21 cellular contexts compared by ENCODE assay signal in the genomic region with DNA sequence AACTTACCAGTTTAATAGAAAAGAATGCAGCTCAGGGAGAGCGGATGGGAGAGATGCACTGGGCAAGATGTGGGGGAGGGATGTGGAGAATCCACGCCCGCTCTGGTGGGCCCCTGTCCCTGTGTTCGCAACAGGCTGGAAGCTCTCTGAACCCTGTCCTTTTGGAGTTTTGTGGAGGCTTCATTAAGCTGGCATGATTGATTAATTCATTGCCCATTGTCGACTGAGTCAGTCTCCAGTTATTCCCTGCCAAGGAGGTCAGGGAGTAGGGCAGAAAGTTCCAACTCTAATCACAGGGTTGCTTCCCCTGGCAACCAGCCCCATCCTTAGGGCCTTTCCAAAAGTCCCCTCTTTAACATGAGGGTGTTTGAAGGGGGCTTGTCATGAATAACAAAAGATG.
"Had no signal": no experiment of that assay in that cellular context is flagged by ENCODE, and none has a peak within 500 bp of the region (broad histone marks: within the 10 kb centered on the region; RNA-seq: fewer than 3 reads in every experiment).

No MANE protein-coding gene starts in this region.

- H3K4me3 ChIP-seq: adrenal gland, left ventricle myocardium inferior, mucosa of descending colon, pancreas had no signal

- H3K4me1 ChIP-seq: adrenal gland, foreskin keratinocyte had no signal

- H3K36me3 ChIP-seq: adrenal gland, left ventricle myocardium inferior, neutrophil, pancreas had no signal

- H3K9me3 ChIP-seq: adrenal gland, neutrophil, pancreas had no signal

- H3K4me1 Mint-ChIP-seq: naive thymus-derived CD4-positive, alpha-beta T cell; stimulated activated effector memory CD8-positive, alpha-beta T cell treated with anti-CD3 and anti-CD28 coated beads, Interleukin-12 subunit alpha, Interleukin-12 subunit beta, amount 100 ng/mL, for 72 hours had no signal

- H3K4me3 Mint-ChIP-seq: activated T-cell treated with anti-CD3 and anti-CD28 coated beads, Interleukin-2, amount 50 U/mL, for 72 hours; dendritic cell treated with granulocyte-macrophage colony-stimulating factor and Interleukin-4, amounts not matched to agents 40 ng/mL and 50 ng/mL, for 4 days; effector memory CD8-positive, alpha-beta T cell; naive thymus-derived CD4-positive, alpha-beta T cell; stimulated activated effector memory CD8-positive, alpha-beta T cell treated with anti-CD3 and anti-CD28 coated beads, Interleukin-12 subunit alpha, Interleukin-12 subunit beta, amount 100 ng/mL, for 72 hours; T-helper 1 cell treated with Interleukin-12 subunit alpha and Interleukin-12 subunit beta and Interleukin-4 antibody, amounts not matched to agents 30 μg/mL and 1 μg/mL, for 36 hours had no signal

- H3K9me3 Mint-ChIP-seq: effector memory CD8-positive, alpha-beta T cell; stimulated activated effector memory CD8-positive, alpha-beta T cell treated with anti-CD3 and anti-CD28 coated beads, Interleukin-12 subunit alpha, Interleukin-12 subunit beta, amount 100 ng/mL, for 72 hours; T-helper 1 cell treated with Interleukin-12 subunit alpha and Interleukin-12 subunit beta and Interleukin-4 antibody, amounts not matched to agents 30 μg/mL and 1 μg/mL, for 36 hours had no signal

- ATAC-seq: activated naive CD4-positive, alpha-beta T cell treated with anti-CD3 and anti-CD28 coated beads, Interleukin-2, amount 50 U/mL, for 72 hours; activated T-cell treated with anti-CD3 and anti-CD28 coated beads, Interleukin-2, amount 50 U/mL, for 72 hours; effector memory CD8-positive, alpha-beta T cell; foreskin keratinocyte; mucosa of descending colon; naive thymus-derived CD4-positive, alpha-beta T cell; pancreas; stimulated activated effector memory CD8-positive, alpha-beta T cell treated with anti-CD3 and anti-CD28 coated beads, Interleukin-12 subunit alpha, Interleukin-12 subunit beta, amount 100 ng/mL, for 72 hours had no signal

- H3K27me3 ChIP-seq: adrenal gland, foreskin keratinocyte, pancreas had no signal

- H3K27ac Mint-ChIP-seq: activated naive CD4-positive, alpha-beta T cell treated with anti-CD3 and anti-CD28 coated beads, Interleukin-2, amount 50 U/mL, for 72 hours; activated T-cell treated with anti-CD3 and anti-CD28 coated beads, Interleukin-2, amount 50 U/mL, for 72 hours; dendritic cell treated with granulocyte-macrophage colony-stimulating factor and Interleukin-4, amounts not matched to agents 40 ng/mL and 50 ng/mL, for 4 days; effector memory CD8-positive, alpha-beta T cell; naive thymus-derived CD4-positive, alpha-beta T cell; stimulated activated effector memory CD8-positive, alpha-beta T cell treated with anti-CD3 and anti-CD28 coated beads, Interleukin-12 subunit alpha, Interleukin-12 subunit beta, amount 100 ng/mL, for 72 hours; T-helper 1 cell treated with Interleukin-12 subunit alpha and Interleukin-12 subunit beta and Interleukin-4 antibody, amounts not matched to agents 30 μg/mL and 1 μg/mL, for 36 hours had no signal

- H3K36me3 Mint-ChIP-seq: naive thymus-derived CD4-positive, alpha-beta T cell; stimulated activated effector memory CD8-positive, alpha-beta T cell treated with anti-CD3 and anti-CD28 coated beads, Interleukin-12 subunit alpha, Interleukin-12 subunit beta, amount 100 ng/mL, for 72 hours had no signal

- H3K27ac ChIP-seq: adrenal gland, foreskin keratinocyte, neutrophil, pancreas had no signal

- DNase-seq: activated CD4-positive, CD25-positive, alpha-beta regulatory T cell treated with anti-CD3 and anti-CD28 coated beads, Interleukin-2, amount 50 U/mL, for 72 hours; activated CD8-positive, alpha-beta memory T cell treated with anti-CD3 and anti-CD28 coated beads for 24 hours; activated CD8-positive, alpha-beta memory T cell treated with anti-CD3 and anti-CD28 coated beads, Interleukin-2, amount 50 U/mL, for 48 hours; activated gamma-delta T cell; activated T-cell treated with anti-CD3 and anti-CD28 coated beads, Interleukin-2, amount 50 U/mL, for 72 hours; adrenal gland; effector memory CD8-positive, alpha-beta T cell; foreskin keratinocyte; hypothalamus; islet precursor cell; left ventricle myocardium inferior; mammary epithelial cell; mucosa of descending colon; naive thymus-derived CD4-positive, alpha-beta T cell; pancreas; stimulated activated CD4-positive, alpha-beta T cell treated with anti-CD3 and anti-CD28 coated beads, Interleukin-4, amount 100 ng/mL, for 24 hours had no signal
